ENCODE assay signal across 9 cellular contexts in the genomic region with DNA sequence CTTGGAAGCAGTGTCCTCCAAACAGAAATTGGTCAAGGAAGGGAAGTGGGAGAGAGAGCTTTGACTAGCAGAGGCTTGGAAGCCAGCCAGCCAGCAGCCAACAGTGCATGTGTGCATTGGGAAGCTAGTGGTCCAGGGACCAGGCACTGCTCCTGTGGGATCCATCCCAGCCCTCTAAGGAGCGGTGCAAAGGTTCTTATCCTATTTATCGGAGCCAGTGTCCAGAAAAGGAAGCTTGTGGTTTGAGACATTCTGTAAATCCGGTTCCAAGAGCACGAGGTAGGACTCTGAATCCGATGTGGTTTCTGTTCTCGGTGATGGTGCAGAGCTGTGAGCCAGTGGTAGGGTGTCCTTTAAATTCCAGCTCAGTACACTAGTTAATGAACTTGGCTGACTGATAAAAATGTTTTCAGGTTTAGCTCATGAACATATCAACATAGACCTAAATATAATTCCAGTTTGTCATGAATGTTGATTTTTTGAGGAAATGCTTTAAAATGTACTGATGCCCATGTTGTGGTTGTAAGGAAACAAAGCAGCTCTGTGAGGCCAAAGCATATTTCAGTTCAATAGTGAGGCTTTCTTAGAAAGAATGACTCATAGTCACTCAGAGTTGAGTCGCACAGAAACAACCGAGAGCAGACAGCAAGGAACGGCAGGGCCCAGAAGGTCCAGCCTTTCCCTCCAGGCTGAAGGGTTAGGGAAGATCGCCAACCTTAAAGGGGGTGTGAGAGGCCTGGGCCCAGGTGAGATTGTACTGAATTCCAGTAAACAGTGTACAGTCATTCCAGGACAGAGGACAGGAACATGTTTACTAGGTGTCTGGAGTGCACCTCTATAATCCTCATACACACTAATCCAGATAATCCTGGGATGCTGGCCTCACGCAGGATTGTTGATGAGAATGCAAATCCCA. TPM values are rescaled to one million over a fixed set of nuclear protein-coding genes. Genes with fewer than 3 reads are reported as not detected.
A peak's percentile ranks its signal among the peaks of the same experiment; 100 is the strongest.
DNase-seq lines count a peak whose midpoint lies in the region; ATAC-seq, FAIRE-seq and TF ChIP-seq lines count a peak whose summit lies in the region.
"Had no signal": no experiment of that assay in that cellular context is flagged by ENCODE, and none has a peak within 500 bp of the region (broad histone marks: within the 10 kb centered on the region; RNA-seq: fewer than 3 reads in every experiment).

No MANE protein-coding gene starts in this region.

- WGBS in HepG2 (ENCODE audit: low lambda C conversion rate) = 63% methylated on average over 11 of the region's 11 CpGs

- no peaks in the 10 kb centered on the region for H3K79me2 ChIP-seq in HepG2 (ENCODE audit: insufficient read depth, low read length)

- H3K4me1 ChIP-seq in HepG2 (ENCODE audit: insufficient read depth, low read length) = peaks cover 12% of the 10 kb centered on the region

- no peak overlapping the region for H3K9ac ChIP-seq in HepG2 (ENCODE audit: insufficient read depth, low read depth, low read length)

- peak; percentile 94 for DNase-seq in AG10803 (ENCODE audit: low read depth)
- peak; percentile 81 for DNase-seq in OCI-M1 (lab: John Stamatoyannopoulos, UW)
- peak; percentile 86 to 95 for DNase-seq in cardiac fibroblast (ENCODE audit: low read depth in 2 of 2)
- peak; percentile 56 for DNase-seq in HepG2 (ENCODE audit: low spot score)

- CTCF ChIA-PET in HepG2 (lab: Yijun Ruan, JAX; ENCODE audit: low intra/inter-chr PET ratio, low total read pairs) = no interaction called here

- peak overlapping the region; percentile 13 for H3K4me3 ChIP-seq in AG10803 (ENCODE audit: low read length)
- peak overlapping the region; percentile 12 to 13 for H3K4me3 ChIP-seq in cardiac fibroblast (replicated peaks in 1 of 2; ENCODE audit: low read depth in 2 of 2, low read length in 2 of 2)
- no peak overlapping the region for H3K4me3 ChIP-seq in HepG2 (replicated peaks in 1 of 3; ENCODE audit: insufficient read depth in 1 of 3, low read depth in 2 of 3, low read length in 3 of 3)

- H3K4me2 ChIP-seq in HepG2 (ENCODE audit: low read depth, low read length) = no peak overlapping the region

- TF ChIP-seq CTCF in AG10803 (conservative IDR thresholded peaks at IDR 0.05; ENCODE audit: low read length) (no peak), cardiac fibroblast (IDR thresholded peaks at IDR 0.05; ENCODE audit: low read depth, low read length) (no peak), HepG2 (CRISPR knock-in tag; IDR thresholded peaks at IDR 0.05) (no peak)

- no peaks in the 10 kb centered on the region for H3K9me3 ChIP-seq in HepG2 (ENCODE audit: low read length)

- peak; percentile 68 for ATAC-seq in GM19438 (IDR thresholded peaks at IDR 0.05; ENCODE audit: low read depth, unreplicated experiment)
- peak; percentile 49 for ATAC-seq in HepG2
- no peak for ATAC-seq in GM19467 (IDR thresholded peaks at IDR 0.05; ENCODE audit: unreplicated experiment)
- ATAC-seq in HG03571 (IDR thresholded peaks at IDR 0.05; ENCODE audit: unreplicated experiment) = no peak
- ATAC-seq: left colon had no signal

- in situ Hi-C loops in HepG2 (cut with HindIII; ENCODE audit: extremely low pct_ligation_motif_present, low pct_unique_long_range_greater_than_20kb) = no loop called here

- intact Hi-C loops in HepG2 (cut with micrococcal nuclease; ENCODE audit: unreplicated experiment) = no loop called here

- H3K27ac ChIP-seq in HepG2 (ENCODE audit: extremely low read length, insufficient read depth, low read length) (no peak overlapping the region), temporal lobe (ENCODE audit: low read depth, low read length) (peak overlapping the region; percentile 93)

- H3K27me3 ChIP-seq in HepG2 (ENCODE audit: control insufficient read depth in 1 of 2, insufficient read depth in 2 of 2, low read length in 2 of 2) = no peaks in the 10 kb centered on the region

- POLR2A ChIA-PET in HepG2 (lab: Yijun Ruan, JAX) = no interaction called here

- FAIRE-seq in HepG2 (lab: Jason Lieb, UNC) = no peak

- no peak overlapping the region for H2AFZ ChIP-seq in HepG2 (ENCODE audit: low read length)

- no TSS peak for BruUV-seq in HepG2 (replicated peaks; lab: Mats Ljungman, UMichigan)

- H3K36me3 ChIP-seq in HepG2 (replicated peaks in 1 of 2; ENCODE audit: control insufficient read depth in 1 of 2, insufficient read depth in 2 of 2, low read length in 2 of 2) = peaks cover 4 to 13% of the 10 kb centered on the region in 2 experiments; a peak in 4 of 5 replicates

- no peak for TF ChIP-seq RAD21 in HepG2 (CRISPR knock-in tag; IDR thresholded peaks at IDR 0.05)

- no peak for TF ChIP-seq POLR2A in HepG2 (IDR thresholded peaks at IDR 0.05; ENCODE audit: insufficient read depth in 1 of 2, low read depth in 2 of 2, low read length in 2 of 2)

- no peaks in the 10 kb centered on the region for H4K20me1 ChIP-seq in HepG2 (ENCODE audit: insufficient read depth, low read length)

- TF ChIP-seq EP300 in HepG2 (IDR thresholded peaks at IDR 0.05; ENCODE audit: low read depth in 2 of 2, low read length in 2 of 2) (no peak), HepG2 (CRISPR knock-in tag; IDR thresholded peaks at IDR 0.05; ENCODE audit: borderline replicate concordance) (no peak)

TF ChIP-seq in HepG2, 621 proteins besides CTCF, POLR2A, EP300 and RAD21:
- TF ChIP-seq KMT2B (CRISPR knock-in tag; IDR thresholded peaks at IDR 0.05) (0 out of 2 replicates have a peak, but pooled peaks have one; percentile 15), FOSL2 (CRISPR knock-in tag; IDR thresholded peaks at IDR 0.05) (peak; percentile 68), CHD2 (IDR thresholded peaks at IDR 0.05; ENCODE audit: low read depth, low read length) (no peak), POLR2AphosphoS2 (IDR thresholded peaks at IDR 0.05; ENCODE audit: low read depth, low read length) (peak; percentile 49; the same call in 1 of the 2 replicates)

RNA-seq across cellular contexts. Expression of a gene that starts 21.5 kb away (rescaled TPM):
- total RNA-seq in HepG2 (2016; rRNA removed; fragmentation: Illumina TruSeq; extraction: Trizol) = 8.0 and 8.2 TPM in 2 replicates
- total RNA-seq in HepG2 (2016; cell fraction: cytosol; rRNA removed; fragmentation: Illumina TruSeq; extraction: Trizol; ENCODE audit: low read depth) = 2.1 and 3.3 TPM in 2 replicates
- total RNA-seq in HepG2 (2016; cell fraction: insoluble cytoplasmic fraction; rRNA removed; fragmentation: Illumina TruSeq; extraction: Trizol) = 8.1 and 8.3 TPM in 2 replicates
- 3.8 and 4.8 TPM in 2 replicates for total RNA-seq in HepG2 (2016; cell fraction: membrane; rRNA removed; fragmentation: Illumina TruSeq; extraction: Trizol)
- 6.5 and 7.9 TPM in 2 replicates for total RNA-seq in HepG2 (2016; cell fraction: nucleus; rRNA removed; fragmentation: Illumina TruSeq; extraction: Trizol)
- 11.7 and 11.8 TPM in 2 replicates for polyA plus RNA-seq in HepG2 (2011; rRNA removed)
- 8.4 and 9.7 TPM in 2 replicates for polyA plus RNA-seq in HepG2 (2011; cell fraction: cytosol; rRNA removed)
- polyA plus RNA-seq in HepG2 (2011; cell fraction: nucleus; rRNA removed) = 15.3 and 16.2 TPM in 2 replicates
- 8.7 and 13.7 TPM in 2 replicates for polyA plus RNA-seq in HepG2 (2012)
- 0.29 and 0.33 TPM in 2 replicates for polyA plus RNA-seq in HepG2 (2016; cell fraction: cytosol; fragmentation: Illumina TruSeq; extraction: Trizol; ENCODE audit: low read depth)
- polyA plus RNA-seq in HepG2 (2016; cell fraction: insoluble cytoplasmic fraction; fragmentation: Illumina TruSeq; extraction: Trizol; ENCODE audit: low read depth) = 4.5 and 5.5 TPM in 2 replicates
- 0.94 and 1.1 TPM in 2 replicates for polyA plus RNA-seq in HepG2 (2016; cell fraction: membrane; fragmentation: Illumina TruSeq; extraction: Trizol; ENCODE audit: low read depth)
- 11.6 and 15.6 TPM in 2 replicates for polyA plus RNA-seq in HepG2 (2016; cell fraction: nucleus; fragmentation: Illumina TruSeq; extraction: Trizol; ENCODE audit: insufficient read depth, low read depth)
- polyA minus RNA-seq in HepG2 (2011; rRNA and poly(A)+ RNA removed; ENCODE audit: low replicate concordance) = 9.7 and 21.6 TPM in 2 replicates
- 7.6 and 8.8 TPM in 2 replicates for polyA minus RNA-seq in HepG2 (2011; cell fraction: cytosol; rRNA and poly(A)+ RNA removed)
- polyA minus RNA-seq in HepG2 (2011; cell fraction: nucleus; rRNA and poly(A)+ RNA removed) = 13.0 and 16.4 TPM in 2 replicates
- total RNA-seq in temporal lobe = 15.5 TPM

Comparison
In these comparisons a context has a peak if more than half of its experiments do, and no peak if none do; other contexts are left out.
1. H3K4me3 ChIP-seq: peak in AG10803 (single experiment) and cardiac fibroblast (2 of 2); none in HepG2 (0 of 3).
2. ATAC-seq: peak in GM19438 (single experiment) and HepG2 (single experiment); none in GM19467 (single experiment) and HG03571 (single experiment).
3. Peak in every context shown above with its lines, with median percentiles within 50 percentile points of each other: DNase-seq.